ENCODE assay signal across 6 cellular contexts in the genomic region with DNA sequence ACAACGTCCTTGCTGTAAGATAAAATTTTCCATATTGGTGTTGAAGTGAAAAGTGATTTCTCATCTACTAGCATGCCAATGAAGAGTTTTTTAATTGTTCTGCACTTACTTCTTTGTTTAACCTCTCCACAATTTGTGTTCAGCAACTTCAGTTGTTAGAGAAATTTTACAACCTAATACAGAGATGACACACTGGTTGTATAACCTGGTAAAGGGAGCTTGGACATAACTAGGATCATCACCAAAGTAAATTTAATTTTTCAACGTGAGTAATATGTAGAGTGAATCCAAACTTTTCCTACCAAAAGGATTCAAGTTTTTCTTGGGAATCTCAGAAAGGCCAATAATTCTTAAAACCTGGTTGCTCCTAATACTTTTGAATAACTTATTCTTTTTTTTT. TPM values are rescaled to one million over a fixed set of nuclear protein-coding genes. Genes with fewer than 3 reads are reported as not detected.
"Had no signal": no experiment of that assay in that cellular context is flagged by ENCODE, and none has a peak within 500 bp of the region (broad histone marks: within the 10 kb centered on the region; RNA-seq: fewer than 3 reads in every experiment).

No MANE protein-coding gene starts in this region.

- DNase-seq: GDM1, GF-D8 had no signal

- FAIRE-seq: GM12878, GM12891, GM19239 had no signal

- H3K4me3 ChIP-seq: GM12878 had no signal

- ATAC-seq: GM12878 had no signal

RNA-seq across cellular contexts. Expression of gene TAS2R46, which starts 43.5 kb away (rescaled TPM):
- total RNA-seq: G401 had no signal
